Comparison of ENCODE assay signal across 15 cellular contexts in the genomic region with DNA sequence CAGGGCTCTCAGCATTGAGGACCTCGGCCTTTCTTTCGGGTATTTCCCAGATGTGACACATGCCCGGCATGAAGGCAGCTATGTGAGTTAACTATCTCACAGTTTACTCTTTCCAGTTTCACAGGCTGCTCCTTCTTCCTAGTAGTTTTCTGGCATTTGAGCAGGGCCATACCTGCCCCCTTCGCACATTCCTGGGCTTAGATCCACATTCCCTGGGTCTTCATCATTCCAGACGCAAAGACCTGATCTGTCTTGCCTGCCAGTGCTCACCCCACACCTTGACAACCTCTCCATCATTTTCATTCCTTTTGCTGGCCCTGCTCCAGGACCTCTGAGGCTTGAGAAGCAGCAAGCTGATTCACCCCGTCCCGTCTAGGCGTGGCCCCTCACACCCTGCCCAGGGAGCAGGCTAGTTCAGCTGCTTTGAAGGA.
DNase-seq lines count a peak whose midpoint lies in the region; ATAC-seq, FAIRE-seq and TF ChIP-seq lines count a peak whose summit lies in the region.
"Had no signal": no experiment of that assay in that cellular context is flagged by ENCODE, and none has a peak within 500 bp of the region (broad histone marks: within the 10 kb centered on the region; RNA-seq: fewer than 3 reads in every experiment).

No MANE protein-coding gene starts in this region.

- H3K36me3 ChIP-seq in body of pancreas (replicated peaks in 1 of 2; ENCODE audit: insufficient read depth in 1 of 2, low read depth in 2 of 2) (no peaks in the 10 kb centered on the region), left lung (no peaks in the 10 kb centered on the region), sigmoid colon (no peaks in the 10 kb centered on the region)
- H3K36me3 ChIP-seq: right lobe of liver, SJSA1, upper lobe of left lung had no signal

- H3K27ac ChIP-seq in body of pancreas: peak overlapping the region in 1 of 4 donors; percentile 2
- H3K27ac ChIP-seq in left lung: no peak overlapping the region
- H3K27ac ChIP-seq in sigmoid colon: peak overlapping the region; percentile 15 to 77 (median 65)
- H3K27ac ChIP-seq: right lobe of liver, SJSA1 had no signal

- H3K9me3 ChIP-seq in body of pancreas: no peaks in the 10 kb centered on the region
- H3K9me3 ChIP-seq in left lung: no peaks in the 10 kb centered on the region
- H3K9me3 ChIP-seq in sigmoid colon: no peaks in the 10 kb centered on the region
- H3K9me3 ChIP-seq: right lobe of liver, SJSA1, upper lobe of left lung had no signal

- WGBS in body of pancreas, 2 donors: 43 to 51% methylated on average over 8 of the region's 8 CpGs
- 53 to 63% methylated on average over 8 of the region's 8 CpGs for WGBS in sigmoid colon, 2 donors

- intact Hi-C loops in body of pancreas (cut with DNase I) (no loop called here), left lung (cut with DNase I) (no loop called here), sigmoid colon (cut with DNase I) (loop anchor here (5.0 kb wide), 1 partner anchor 131 kb away; no protein-coding TSS in a partner anchor)

- no peak for TF ChIP-seq EP300 in sigmoid colon (IDR thresholded peaks at IDR 0.05)

- DNase-seq in HT-29 (ENCODE audit: low spot score) (peak; percentile 13), body of pancreas (peak in 2 of 4 donors; percentile 7 to 22), left lung (peak; percentile 57 to 78), sigmoid colon (no peak), UCSD-AML1 (lab: John Stamatoyannopoulos, UW; ENCODE audit: unreplicated experiment) (no peak), H54 (ENCODE audit: insufficient read length, low spot score) (no peak)
- no peak for DNase-seq in activated CD8-positive, alpha-beta memory T cell treated with anti-CD3 and anti-CD28 coated beads for 24 hours
- DNase-seq: cerebellar nuclear complex; naive thymus-derived CD4-positive, alpha-beta T cell; NCI-H2081; right lobe of liver; stimulated activated CD4-positive, alpha-beta T cell treated with anti-CD3 and anti-CD28 coated beads, Interleukin-4, amount 100 ng/mL, for 4 hours had no signal

- TF ChIP-seq POLR2A in body of pancreas (IDR thresholded peaks at IDR 0.05): no peak
- TF ChIP-seq POLR2A in sigmoid colon (IDR thresholded peaks at IDR 0.05): no peak
- TF ChIP-seq POLR2A in H54 (IDR thresholded peaks at IDR 0.05; ENCODE audit: low read depth, low read length): no peak

- peaks cover 24% of the 10 kb centered on the region for H3K4me1 ChIP-seq in body of pancreas
- peaks cover 3% of the 10 kb centered on the region in 2 donors for H3K4me1 ChIP-seq in left lung
- H3K4me1 ChIP-seq in sigmoid colon: peaks cover 0 to 89% (median 61%) of the 10 kb centered on the region in 4 donors
- H3K4me1 ChIP-seq: right lobe of liver, SJSA1 had no signal

- FAIRE-seq in H54 (lab: Jason Lieb, UNC): no peak

- TF ChIP-seq CTCF in body of pancreas (IDR thresholded peaks at IDR 0.05) (no peak), left lung (IDR thresholded peaks at IDR 0.05) (no peak), sigmoid colon (IDR thresholded peaks at IDR 0.05) (no peak)

- ATAC-seq in body of pancreas (peak; percentile 31), left lung (peak; percentile 37), GM21367 (IDR thresholded peaks at IDR 0.05; ENCODE audit: unreplicated experiment) (no peak)
- ATAC-seq: naive thymus-derived CD4-positive, alpha-beta T cell; right lobe of liver had no signal

- H3K4me3 ChIP-seq in body of pancreas: no peak overlapping the region
- no peak overlapping the region for H3K4me3 ChIP-seq in left lung
- no peak overlapping the region for H3K4me3 ChIP-seq in sigmoid colon
- H3K4me3 ChIP-seq: right lobe of liver, SJSA1, upper lobe of left lung had no signal

- H3K27me3 ChIP-seq in body of pancreas (no peaks in the 10 kb centered on the region), left lung (peaks cover 0 to 6% of the 10 kb centered on the region in 2 donors), sigmoid colon (no peaks in the 10 kb centered on the region)
- H3K27me3 ChIP-seq: right lobe of liver, SJSA1, upper lobe of left lung had no signal

Comparison
In these comparisons a context has a peak if more than half of its experiments do, and no peak if none do; other contexts are left out.
1. DNase-seq: peak in HT-29 (single experiment) and left lung (2 of 2); none in sigmoid colon (single experiment), activated CD8-positive, alpha-beta memory T cell treated with anti-CD3 and anti-CD28 coated beads for 24 hours (single experiment), UCSD-AML1 (single experiment) and H54 (single experiment).
2. H3K27ac ChIP-seq: peak in sigmoid colon (4 of 4); none in left lung (0 of 2).